ENCODE assay signal across 14 cellular contexts in genomic region chr9:113572076-113572861, GRCh38.
DNase-seq lines count a peak whose midpoint lies in the region; ATAC-seq and TF ChIP-seq lines count a peak whose summit lies in the region.
"Had no signal": no experiment of that assay in that cellular context is flagged by ENCODE, and none has a peak within 500 bp of the region (broad histone marks: within the 10 kb centered on the region; RNA-seq: fewer than 3 reads in every experiment).

No MANE protein-coding gene starts in this region.

- no peaks in the 10 kb centered on the region for H3K36me3 ChIP-seq in Caco-2 (ENCODE audit: control insufficient read depth, insufficient read depth, low read length)
- H3K36me3 ChIP-seq in WERI-Rb-1 = no peaks in the 10 kb centered on the region
- no peaks in the 10 kb centered on the region for H3K36me3 ChIP-seq in osteoblast (ENCODE audit: insufficient read depth, low read length)
- H3K36me3 ChIP-seq in gastroesophageal sphincter = no peaks in the 10 kb centered on the region

- TF ChIP-seq EP300 in gastroesophageal sphincter (IDR thresholded peaks at IDR 0.05) = no peak

- TF ChIP-seq CTCF in Caco-2 (IDR thresholded peaks at IDR 0.05; ENCODE audit: insufficient read depth in 1 of 2, low read depth in 1 of 2, low read length in 1 of 2, severe bottlenecking in 1 of 2, unreplicated experiment in 1 of 2) = no peak
- 0 out of 2 replicates have a peak, but pooled peaks have one; percentile 12 for TF ChIP-seq CTCF in WERI-Rb-1 (IDR thresholded peaks at IDR 0.05; ENCODE audit: low read depth, low read length)
- TF ChIP-seq CTCF in osteoblast (IDR thresholded peaks at IDR 0.05; ENCODE audit: extremely low read depth, low read depth, low read length) = no peak
- TF ChIP-seq CTCF in gastroesophageal sphincter (IDR thresholded peaks at IDR 0.05) = no peak
- no peak for TF ChIP-seq CTCF in HFFc6 (IDR thresholded peaks at IDR 0.05)

- H3K27me3 ChIP-seq in Caco-2 (replicated peaks; ENCODE audit: control insufficient read depth, insufficient read depth, low read length) (no peaks in the 10 kb centered on the region), WERI-Rb-1 (ENCODE audit: insufficient read depth, low read depth, severe bottlenecking) (no peaks in the 10 kb centered on the region), osteoblast (ENCODE audit: insufficient read depth, low read length) (no peaks in the 10 kb centered on the region), gastroesophageal sphincter (no peaks in the 10 kb centered on the region)

- no TSS peak for BruUV-seq in Caco-2 (replicated peaks; lab: Mats Ljungman, UMichigan)

- H3K4me1 Mint-ChIP-seq in Caco-2 (ENCODE audit: low read depth, unreplicated experiment) (no peaks in the 10 kb centered on the region), HFFc6 (ENCODE audit: low read depth) (peaks cover 56% of the 10 kb centered on the region)

- 77 to 97% methylated on average over 5 to 6 of the region's 8 CpGs for WGBS in gastroesophageal sphincter (ENCODE audit: low coverage in 1 of 2), 2 donors

- H3K4me3 Mint-ChIP-seq in Caco-2 (ENCODE audit: unreplicated experiment) (no peak overlapping the region), HFFc6 (no peak overlapping the region)
- H3K4me3 Mint-ChIP-seq: activated CD4-positive, alpha-beta memory T cell treated with anti-CD3 and anti-CD28 coated beads, Interleukin-2, amount 10 ng/mL, durations not matched to agents 7 days and 5 days; memory B cell; T-helper 2 cell treated with Interferon-gamma antibody and Interleukin-4, amounts not matched to agents 5 μg/mL and 100 μg/mL, for 36 hours had no signal

- H3K79me2 ChIP-seq in osteoblast (ENCODE audit: insufficient read depth, low read length) = peaks cover 78% of the 10 kb centered on the region

- DNase-seq in Caco-2 (peak in 1 of 2 experiments; percentile 28), WERI-Rb-1 (no peak), cardiac septum (ENCODE audit: low spot score) (peak; percentile 68), osteoblast (ENCODE audit: insufficient read length, low spot score, missing footprints) (peak; percentile 68), T-helper 9 cell (no peak), HFFc6 (no peak)
- DNase-seq: activated CD4-positive, alpha-beta memory T cell treated with anti-CD3 and anti-CD28 coated beads, Interleukin-2, amount 10 ng/mL, durations not matched to agents 7 days and 5 days; DMS153; NCI-H446 had no signal

- H3K27ac Mint-ChIP-seq in Caco-2 (ENCODE audit: unreplicated experiment) = peak overlapping the region; percentile 3
- no peak overlapping the region for H3K27ac Mint-ChIP-seq in HFFc6
- H3K27ac Mint-ChIP-seq: activated CD4-positive, alpha-beta memory T cell treated with anti-CD3 and anti-CD28 coated beads, Interleukin-2, amount 10 ng/mL, durations not matched to agents 7 days and 5 days; memory B cell; T-helper 2 cell treated with Interferon-gamma antibody and Interleukin-4, amounts not matched to agents 5 μg/mL and 100 μg/mL, for 36 hours had no signal

- CTCF ChIA-PET in Caco-2 (lab: Charles Lee) = interaction anchor here (0.6 kb wide), 1 partner anchor 26 kb away, joined by 3 read pairs; no protein-coding TSS in a partner anchor

- H3K36me3 Mint-ChIP-seq in Caco-2 (ENCODE audit: insufficient read depth, unreplicated experiment) (peaks cover 18% of the 10 kb centered on the region), HFFc6 (ENCODE audit: low read depth) (no peaks in the 10 kb centered on the region)
- H3K36me3 Mint-ChIP-seq: memory B cell had no signal

- no peak for ATAC-seq in gastroesophageal sphincter
- no peak for ATAC-seq in GM18517 (IDR thresholded peaks at IDR 0.05; ENCODE audit: unreplicated experiment)
- ATAC-seq: Panc1 had no signal

- peaks cover 21% of the 10 kb centered on the region for H4K20me1 ChIP-seq in osteoblast (ENCODE audit: insufficient read depth, low read length)

- H3K4me3 ChIP-seq in Caco-2 (ENCODE audit: low read depth, low read length) = no peak overlapping the region
- no peak overlapping the region for H3K4me3 ChIP-seq in WERI-Rb-1 (ENCODE audit: low read depth, low read length)
- no peak overlapping the region for H3K4me3 ChIP-seq in osteoblast (ENCODE audit: insufficient read depth, low read length)
- H3K4me3 ChIP-seq in gastroesophageal sphincter = no peak overlapping the region

- TF ChIP-seq POLR2A in gastroesophageal sphincter (IDR thresholded peaks at IDR 0.05) = no peak

- H3K9me3 Mint-ChIP-seq in Caco-2 (ENCODE audit: unreplicated experiment) = no peaks in the 10 kb centered on the region
- H3K9me3 Mint-ChIP-seq in HFFc6 = no peaks in the 10 kb centered on the region
- H3K9me3 Mint-ChIP-seq: activated CD4-positive, alpha-beta memory T cell treated with anti-CD3 and anti-CD28 coated beads, Interleukin-2, amount 10 ng/mL, durations not matched to agents 7 days and 5 days; memory B cell; T-helper 2 cell treated with Interferon-gamma antibody and Interleukin-4, amounts not matched to agents 5 μg/mL and 100 μg/mL, for 36 hours had no signal

- H3K4me1 ChIP-seq in Caco-2 (no peaks in the 10 kb centered on the region), osteoblast (ENCODE audit: insufficient read depth, low read length) (peaks cover 10% of the 10 kb centered on the region), gastroesophageal sphincter (peaks cover 0 to 69% (median 5%) of the 10 kb centered on the region in 3 donors)

- intact Hi-C loops in Caco-2 (cut with micrococcal nuclease; ENCODE audit: unreplicated experiment) (no loop called here), cardiac septum (cut with DNase I) (loop anchor here (5.0 kb wide), 1 partner anchor 35 kb away; no protein-coding TSS in a partner anchor)

- H3K27me3 Mint-ChIP-seq in Caco-2 (ENCODE audit: insufficient read depth, unreplicated experiment) (no peaks in the 10 kb centered on the region), HFFc6 (ENCODE audit: insufficient read depth) (no peaks in the 10 kb centered on the region)
- H3K27me3 Mint-ChIP-seq: activated CD4-positive, alpha-beta memory T cell treated with anti-CD3 and anti-CD28 coated beads, Interleukin-2, amount 10 ng/mL, durations not matched to agents 7 days and 5 days had no signal

- H2AFZ ChIP-seq in osteoblast (ENCODE audit: low read length) = no peak overlapping the region

- H3K27ac ChIP-seq in WERI-Rb-1 = no peak overlapping the region
- H3K27ac ChIP-seq in osteoblast (ENCODE audit: low read depth, low read length) = no peak overlapping the region
- no peak overlapping the region for H3K27ac ChIP-seq in gastroesophageal sphincter

- POLR2A ChIA-PET in Caco-2 (lab: Charles Lee) = no interaction called here

- no peaks in the 10 kb centered on the region for H3K9me3 ChIP-seq in Caco-2
- no peaks in the 10 kb centered on the region for H3K9me3 ChIP-seq in WERI-Rb-1 (ENCODE audit: severe bottlenecking)
- H3K9me3 ChIP-seq in osteoblast (ENCODE audit: low read depth, low read length) = no peaks in the 10 kb centered on the region
- no peaks in the 10 kb centered on the region for H3K9me3 ChIP-seq in gastroesophageal sphincter

- H3K4me2 ChIP-seq in osteoblast (ENCODE audit: insufficient read depth, low read length) = no peak overlapping the region

Comparison
In these comparisons a context has a peak if more than half of its experiments do, and no peak if none do; other contexts are left out.
1. DNase-seq: peak in cardiac septum (single experiment) and osteoblast (single experiment); none in WERI-Rb-1 (single experiment), T-helper 9 cell (single experiment) and HFFc6 (single experiment).